ENCODE assay signal across 1 cellular context in genomic region chr12:66048843-66049537, GRCh38.
TF ChIP-seq lines count a peak whose summit lies in the region.

No MANE protein-coding gene starts in this region.

TF ChIP-seq in HepG2, 621 proteins besides CTCF, POLR2A, EP300 and RAD21 (continued from another document and continues in another):
- TF ChIP-seq ZNF256 (CRISPR knock-in tag; conservative IDR thresholded peaks at IDR 0.05) (0 out of 2 replicates have a peak, but pooled peaks have one; percentile 4), ZNF503 (CRISPR knock-in tag; IDR thresholded peaks at IDR 0.05) (peak; percentile 95), MED1 (CRISPR knock-in tag; IDR thresholded peaks at IDR 0.05) (peak; percentile 96), ZBTB39 (CRISPR knock-in tag; IDR thresholded peaks at IDR 0.05) (no peak), AHR (CRISPR knock-in tag; IDR thresholded peaks at IDR 0.05) (no peak), POLR2AphosphoS2 (IDR thresholded peaks at IDR 0.05; ENCODE audit: low read depth, low read length) (no peak), FIP1L1 (IDR thresholded peaks at IDR 0.05; ENCODE audit: borderline replicate concordance, insufficient read depth, low read depth, low read length) (no peak), ZBTB4 (CRISPR knock-in tag; IDR thresholded peaks at IDR 0.05; ENCODE audit: borderline replicate concordance) (peak; percentile 81; the same call in 1 of the 2 replicates), NR2F6 (IDR thresholded peaks at IDR 0.05) (peak; percentile 80), NR2F6 (CRISPR knock-in tag; IDR thresholded peaks at IDR 0.05) (peak; percentile 66), BCL6 (CRISPR knock-in tag; IDR thresholded peaks at IDR 0.05) (peak; percentile 91), KLF6 (CRISPR knock-in tag; IDR thresholded peaks at IDR 0.05) (peak; percentile 44; the same call in 1 of the 2 replicates), ATF1 (CRISPR knock-in tag; IDR thresholded peaks at IDR 0.05) (peak; percentile 64; the same call in 1 of the 2 replicates), KDM2A (CRISPR knock-in tag; IDR thresholded peaks at IDR 0.05; ENCODE audit: borderline replicate concordance, low read depth) (no peak), ZFP90 (CRISPR knock-in tag; IDR thresholded peaks at IDR 0.05; ENCODE audit: borderline replicate concordance) (no peak), ZNF574 (CRISPR knock-in tag; IDR thresholded peaks at IDR 0.05) (no peak), ZNF24 (IDR thresholded peaks at IDR 0.05) (peak; percentile 45; the same call in 1 of the 2 replicates), NR2F1 (CRISPR knock-in tag; IDR thresholded peaks at IDR 0.05) (peak; percentile 42 to 47; a peak in 2 of 4 replicates), CHD4 (IDR thresholded peaks at IDR 0.05; ENCODE audit: borderline replicate concordance, low read length) (0 out of 2 replicates have a peak, but pooled peaks have one; percentile 92), U2AF2 (IDR thresholded peaks at IDR 0.05; ENCODE audit: low read depth, low read length) (no peak), NCOR1 (IDR thresholded peaks at IDR 0.05; ENCODE audit: borderline replicate concordance, low read length) (peak; percentile 91), POGZ (CRISPR knock-in tag; IDR thresholded peaks at IDR 0.05) (peak; percentile 81), ASH2L (IDR thresholded peaks at IDR 0.05; ENCODE audit: insufficient read length, low read depth, low read length) (peak; percentile 85), MED13 (CRISPR knock-in tag; IDR thresholded peaks at IDR 0.05) (peak; percentile 92; the same call in 1 of the 2 replicates), ZNF264 (CRISPR knock-in tag; IDR thresholded peaks at IDR 0.05) (peak; percentile 84; the same call in 1 of the 2 replicates), FOSL1 (CRISPR knock-in tag; IDR thresholded peaks at IDR 0.05; ENCODE audit: borderline replicate concordance) (no peak), GMEB2 (CRISPR knock-in tag; IDR thresholded peaks at IDR 0.05; ENCODE audit: low read depth) (no peak), SP140L (CRISPR knock-in tag; IDR thresholded peaks at IDR 0.05; ENCODE audit: borderline replicate concordance) (0 out of 2 replicates have a peak, but pooled peaks have one; percentile 41), GABPB1 (CRISPR knock-in tag; IDR thresholded peaks at IDR 0.05) (peak; percentile 22; the same call in 1 of the 2 replicates), MYPOP (CRISPR knock-in tag; IDR thresholded peaks at IDR 0.05) (no peak; the same call in 1 of the 2 replicates), ZNF83 (CRISPR knock-in tag; IDR thresholded peaks at IDR 0.05; ENCODE audit: borderline replicate concordance) (no peak), FOXA1 (IDR thresholded peaks at IDR 0.05) (0 out of 2 replicates have a peak, but pooled peaks have one; percentile 38), FOXA1 (CRISPR knock-in tag; IDR thresholded peaks at IDR 0.05) (peak; percentile 93), ARNTL (CRISPR knock-in tag; IDR thresholded peaks at IDR 0.05) (peak; percentile 66; the same call in 1 of the 2 replicates), LCORL (IDR thresholded peaks at IDR 0.05) (no peak), LCORL (CRISPR knock-in tag; IDR thresholded peaks at IDR 0.05) (0 out of 2 replicates have a peak, but pooled peaks have one; percentile 49), ZBTB7B (CRISPR knock-in tag; IDR thresholded peaks at IDR 0.05) (peak; percentile 71), TEAD3 (CRISPR knock-in tag; optimal IDR thresholded peaks at IDR 0.05; ENCODE audit: borderline replicate concordance) (peak; percentile 99), POLR2AphosphoS5 (IDR thresholded peaks at IDR 0.05; ENCODE audit: low read depth, low read length) (no peak), ZFP36L2 (CRISPR knock-in tag; IDR thresholded peaks at IDR 0.05) (no peak), THAP9 (CRISPR knock-in tag; IDR thresholded peaks at IDR 0.05; ENCODE audit: borderline replicate concordance) (no peak), KAT2B (IDR thresholded peaks at IDR 0.05; ENCODE audit: borderline replicate concordance, low read depth, low read length) (no peak), ZNF414 (CRISPR knock-in tag; IDR thresholded peaks at IDR 0.05) (peak; percentile 72; the same call in 1 of the 2 replicates), MTERF4 (CRISPR knock-in tag; IDR thresholded peaks at IDR 0.05) (no peak), ZSCAN5A (CRISPR knock-in tag; IDR thresholded peaks at IDR 0.05; ENCODE audit: borderline replicate concordance) (peak; percentile 74; the same call in 1 of the 2 replicates)
